Comparison of ENCODE assay signal across 17 cellular contexts in the genomic region with DNA sequence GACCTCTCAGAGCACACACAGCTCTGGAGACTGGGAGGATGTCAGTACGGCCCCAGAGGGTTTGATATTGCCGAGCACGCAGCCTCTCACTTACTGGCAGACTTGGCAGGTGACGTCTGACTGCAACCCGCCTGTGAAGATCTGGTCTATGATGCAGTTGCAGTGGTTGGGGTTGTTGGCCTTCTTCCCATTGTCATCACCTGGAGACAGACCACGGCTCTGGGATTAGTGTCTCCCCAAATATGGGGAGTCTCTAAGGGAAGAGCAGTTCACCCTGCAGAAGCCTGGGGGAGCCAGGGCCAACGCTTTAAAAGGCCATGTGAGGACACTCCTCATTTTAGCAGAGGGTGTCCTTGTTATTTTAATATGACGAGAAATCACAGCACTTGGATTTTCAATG. TPM values are rescaled to one million over a fixed set of nuclear protein-coding genes. Genes with fewer than 3 reads are reported as not detected.
A peak's percentile ranks its signal among the peaks of the same experiment; 100 is the strongest.
DNase-seq lines count a peak whose midpoint lies in the region; ATAC-seq, FAIRE-seq and TF ChIP-seq lines count a peak whose summit lies in the region.
"Had no signal": no experiment of that assay in that cellular context is flagged by ENCODE, and none has a peak within 500 bp of the region (broad histone marks: within the 10 kb centered on the region; RNA-seq: fewer than 3 reads in every experiment).

No MANE protein-coding gene starts in this region.

- intact Hi-C loops in Panc1 (cut with micrococcal nuclease; ENCODE audit: unreplicated experiment), result no loop called here
- intact Hi-C loops in left ventricle myocardium superior (cut with micrococcal nuclease), result no loop called here
- intact Hi-C loops in gastrocnemius medialis (cut with DNase I; ENCODE audit: low total_unique reads), result no loop called here

- TF ChIP-seq CTCF in Panc1 (IDR thresholded peaks at IDR 0.05) (no peak), endodermal cell (conservative IDR thresholded peaks at IDR 0.05) (no peak), gastrocnemius medialis (IDR thresholded peaks at IDR 0.05 in 4 of 5, conservative IDR thresholded peaks at IDR 0.05 in 1 of 5) (no peak)

- in situ Hi-C loops in Panc1 (cut with HindIII; ENCODE audit: low pct_unique_long_range_greater_than_20kb, low sequenced_read_pairs), result no loop called here
- in situ Hi-C loops in gastrocnemius medialis (cut with MboI; ENCODE audit: low sequenced_read_pairs in 4 of 4), result no loop called here

- TF ChIP-seq POLR2A in gastrocnemius medialis (IDR thresholded peaks at IDR 0.05), result no peak

- FAIRE-seq in RCC 7860 (lab: Jason Lieb, UNC), result no peak

- H3K36me3 Mint-ChIP-seq in endodermal cell (ENCODE audit: low read depth), result peaks cover 95% of the 10 kb centered on the region

- POLR2A ChIA-PET in Panc1 (lab: Charles Lee), result no interaction called here

- no peak overlapping the region for H3K9ac ChIP-seq in endodermal cell (ENCODE audit: extremely low read depth, low read length, poor library complexity, severe bottlenecking)

- 97% methylated on average over 5 to 8 of the region's 8 CpGs for WGBS in endodermal cell (ENCODE audit: insufficient coverage in 1 of 2, insufficient read length in 1 of 2), 2 experiments

- H3K9me3 Mint-ChIP-seq in endodermal cell, result no peaks in the 10 kb centered on the region
- H3K9me3 Mint-ChIP-seq: H9 had no signal

- H3K4me3 Mint-ChIP-seq in endodermal cell, result no peak overlapping the region
- H3K4me3 Mint-ChIP-seq: H9 had no signal

- TSS peak; percentile 1 for BruUV-seq in Panc1 (replicated peaks; lab: Mats Ljungman, UMichigan)

- H3K4me3 ChIP-seq in Panc1 (ENCODE audit: low read depth in 2 of 2, low read length in 2 of 2) (no peak overlapping the region), endodermal cell (ENCODE audit: low read length) (no peak overlapping the region), gastrocnemius medialis (no peak overlapping the region)
- H3K4me3 ChIP-seq: Peyer's patch had no signal

- H3K4me1 Mint-ChIP-seq in endodermal cell, result peaks cover 4% of the 10 kb centered on the region
- H3K4me1 Mint-ChIP-seq: H9 had no signal

- H3K9me3 ChIP-seq in Panc1 (ENCODE audit: control insufficient read depth, insufficient read depth, low read depth, low read length) (no peaks in the 10 kb centered on the region), endodermal cell (ENCODE audit: control insufficient read depth, low read length) (no peaks in the 10 kb centered on the region), gastrocnemius medialis (no peaks in the 10 kb centered on the region)
- H3K9me3 ChIP-seq: BE2C, Peyer's patch had no signal

- H3K27ac Mint-ChIP-seq in endodermal cell, result peak overlapping the region; percentile 31

- no peak for DNase-seq in Panc1 (ENCODE audit: low read depth, low spot score)
- no peak for DNase-seq in endodermal cell
- no peak for DNase-seq in left ventricle myocardium superior
- DNase-seq in gastrocnemius medialis, result no peak
- no peak for DNase-seq in DMS153 treated with DMSO at 0.1 percent for 48 hours (lab: John Stamatoyannopoulos, UW; ENCODE audit: unreplicated experiment)
- DNase-seq in RCC 7860 (ENCODE audit: low spot score), result no peak
- DNase-seq in RKO (ENCODE audit: low spot score), result no peak
- DNase-seq: BE2C, EL, H9, IMR-90, Kasumi-1, NCI-H1105 treated with DMSO at 0.1 percent for 48 hours, NCI-H187, NCI-H446 treated with DMSO at 0.1 percent for 48 hours had no signal

- no peaks in the 10 kb centered on the region for H3K27me3 Mint-ChIP-seq in endodermal cell (ENCODE audit: insufficient read depth)

- peaks cover 36% of the 10 kb centered on the region for H3K36me3 ChIP-seq in Panc1 (ENCODE audit: control insufficient read depth, insufficient read depth, low read length)
- peaks cover 98% of the 10 kb centered on the region for H3K36me3 ChIP-seq in endodermal cell (ENCODE audit: control insufficient read depth, insufficient read depth, low read length)
- peaks cover 2 to 98% of the 10 kb centered on the region in 2 donors for H3K36me3 ChIP-seq in gastrocnemius medialis

- H3K27ac ChIP-seq in Panc1 (ENCODE audit: low read length) (no peak overlapping the region), endodermal cell (ENCODE audit: low read depth, low read length) (no peak overlapping the region), gastrocnemius medialis (peak overlapping the region in 3 of 4 donors; percentile 2 to 51 (median 19))
- H3K27ac ChIP-seq: Peyer's patch had no signal

- CTCF ChIA-PET in Panc1 (lab: Charles Lee), result no interaction called here

- H3K4me1 ChIP-seq in Panc1 (ENCODE audit: control insufficient read depth, insufficient read depth, low read length) (no peaks in the 10 kb centered on the region), endodermal cell (ENCODE audit: control insufficient read depth, insufficient read depth, low read length) (no peaks in the 10 kb centered on the region), gastrocnemius medialis (peaks cover 0 to 3% of the 10 kb centered on the region in 2 donors)
- H3K4me1 ChIP-seq: BE2C, Peyer's patch had no signal

- H3K27me3 ChIP-seq in Panc1 (ENCODE audit: control insufficient read depth, insufficient read depth, low read length), result no peaks in the 10 kb centered on the region
- no peaks in the 10 kb centered on the region for H3K27me3 ChIP-seq in endodermal cell (ENCODE audit: control insufficient read depth, insufficient read depth, low read length, poor library complexity, severe bottlenecking)
- no peaks in the 10 kb centered on the region for H3K27me3 ChIP-seq in gastrocnemius medialis
- H3K27me3 ChIP-seq: BE2C, Peyer's patch had no signal

- ATAC-seq in Panc1, result no peak
- ATAC-seq in left ventricle myocardium superior, result peak; percentile 43
- peak; percentile 11 to 18 for ATAC-seq in gastrocnemius medialis
- ATAC-seq in GM18502 (IDR thresholded peaks at IDR 0.05; ENCODE audit: poor library complexity, unreplicated experiment), result no peak

RNA-seq across cellular contexts. Expression of a gene that starts 30.1 kb away (rescaled TPM):
- total RNA-seq in Panc1 (2021; ENCODE audit: unreplicated experiment) (224 TPM), endodermal cell (100 to 1,000 TPM; 379 to 396 TPM), left ventricle myocardium superior (144 TPM), gastrocnemius medialis (100 to 1,000 TPM; 120 to 258 (median 143) TPM)
- 175 TPM for polyA plus RNA-seq in Panc1 (2012; ENCODE audit: insufficient read length)
- 222 TPM for polyA plus RNA-seq in endodermal cell (2013, experiment 1 of 2)
- polyA plus RNA-seq in endodermal cell (2013, experiment 2 of 2), result 219 TPM

Comparison
In these comparisons a context has a peak if more than half of its experiments do, and no peak if none do; other contexts are left out.
1. ATAC-seq: peak in left ventricle myocardium superior (single experiment) and gastrocnemius medialis (2 of 2); none in Panc1 (single experiment) and GM18502 (single experiment).
2. H3K27ac ChIP-seq: peak in gastrocnemius medialis (3 of 4); none in Panc1 (single experiment) and endodermal cell (single experiment).